In genomic region chr4:139177888-139178609, GRCh38 we compare ENCODE assay signal across 8 cellular contexts. TPM values are rescaled to one million over a fixed set of nuclear protein-coding genes. Genes with fewer than 3 reads are reported as not detected.
DNase-seq lines count a peak whose midpoint lies in the region; ATAC-seq and TF ChIP-seq lines count a peak whose summit lies in the region.

No MANE protein-coding gene starts in this region.

- H3K4me1 ChIP-seq in endocrine pancreas (ENCODE audit: control insufficient read depth, insufficient read depth, low read length) = no peaks in the 10 kb centered on the region

- H3K9me3 ChIP-seq in endocrine pancreas (ENCODE audit: control insufficient read depth, low read length) = no peaks in the 10 kb centered on the region

- no peaks in the 10 kb centered on the region for H3K27me3 Mint-ChIP-seq in Calu3 (ENCODE audit: unreplicated experiment)
- H3K27me3 Mint-ChIP-seq in mesothelial cell of epicardium (ENCODE audit: low read depth) = peaks cover 8% of the 10 kb centered on the region

- intact Hi-C loops in Calu3 (cut with micrococcal nuclease; ENCODE audit: unreplicated experiment) = loop anchor here (10.0 kb wide), 1 partner anchor 953 kb away; no protein-coding TSS in a partner anchor

- H3K4me3 Mint-ChIP-seq in Calu3 (ENCODE audit: low read depth, unreplicated experiment) = peak overlapping the region; percentile 90
- H3K4me3 Mint-ChIP-seq in mesothelial cell of epicardium = peak overlapping the region; percentile 82

- BruUV-seq in Calu3 (replicated peaks; lab: Mats Ljungman, UMichigan) = TSS peak; percentile 72

- H3K9me3 Mint-ChIP-seq in Calu3 (ENCODE audit: low read depth, unreplicated experiment) = no peaks in the 10 kb centered on the region
- no peaks in the 10 kb centered on the region for H3K9me3 Mint-ChIP-seq in mesothelial cell of epicardium

- peak overlapping the region; percentile 92 for H3K9ac ChIP-seq in endocrine pancreas (ENCODE audit: control insufficient read depth, insufficient read depth, low read length)

- TF ChIP-seq CTCF in Calu3 (IDR thresholded peaks at IDR 0.05; ENCODE audit: unreplicated experiment) (no peak), mesothelial cell of epicardium (IDR thresholded peaks at IDR 0.05; ENCODE audit: unreplicated experiment) (no peak)

- H3K27ac Mint-ChIP-seq in Calu3 (ENCODE audit: unreplicated experiment) (peak overlapping the region; percentile 56), mesothelial cell of epicardium (peak overlapping the region; percentile 99)

- H3K36me3 Mint-ChIP-seq in Calu3 (ENCODE audit: insufficient read depth, unreplicated experiment) = peaks cover 35% of the 10 kb centered on the region
- no peaks in the 10 kb centered on the region for H3K36me3 Mint-ChIP-seq in mesothelial cell of epicardium

- CTCF ChIA-PET in Calu3 (lab: Charles Lee) = interaction anchor here (1.4 kb wide), 1 partner anchor 118 kb away, joined by 4 read pairs; no protein-coding TSS in a partner anchor

- no peaks in the 10 kb centered on the region for H3K4me1 Mint-ChIP-seq in Calu3 (ENCODE audit: low read depth, unreplicated experiment)
- peaks cover 12% of the 10 kb centered on the region for H3K4me1 Mint-ChIP-seq in mesothelial cell of epicardium

- peak overlapping the region; percentile 66 for H3K4me3 ChIP-seq in endocrine pancreas (ENCODE audit: control insufficient read depth, insufficient read depth, low read length)

- ATAC-seq in GM21423 (IDR thresholded peaks at IDR 0.05; ENCODE audit: unreplicated experiment) = peak; percentile 63

- no peaks in the 10 kb centered on the region for H3K27me3 ChIP-seq in endocrine pancreas (ENCODE audit: control insufficient read depth, insufficient read depth, low read length)

- no peaks in the 10 kb centered on the region for H3K36me3 ChIP-seq in endocrine pancreas (ENCODE audit: control insufficient read depth, insufficient read depth, low read length)

- DNase-seq in Calu3 (peak; percentile 93), HUDEP-2 (lab: John Stamatoyannopoulos, UW; ENCODE audit: unreplicated experiment in 76 of 76) (peak; percentile 6 to 96 (median 89)), NOMO-1 treated with DMSO at 0.1 percent for 48 hours (lab: John Stamatoyannopoulos, UW; ENCODE audit: unreplicated experiment) (peak; percentile 86), mesothelial cell of epicardium (ENCODE audit: low spot score in 2 of 2, unreplicated experiment in 2 of 2) (peak; percentile 90 to 97)
- peak; percentile 75 for DNase-seq in activated CD8-positive, alpha-beta memory T cell treated with anti-CD3 and anti-CD28 coated beads, Interleukin-2, amount 50 U/mL, for 1 hour (ENCODE audit: extremely low read depth)
- DNase-seq in stimulated activated CD8-positive, alpha-beta memory T cell treated with anti-CD3 and anti-CD28 coated beads, Interleukin-15, amount 100 ng/mL, for 4 hours (ENCODE audit: low read depth in 2 of 2) = peak; percentile 83 to 84

RNA-seq across cellular contexts. Expression of gene ELF2, which starts 1.0 kb away (rescaled TPM):
- 25.2 and 27.8 TPM in 2 replicates for total RNA-seq in Calu3 (2022)
- total RNA-seq in mesothelial cell of epicardium = 55.2 to 58.2 TPM (median 57.1 TPM) in 3 replicates

Comparison
In these comparisons a context has a peak if more than half of its experiments do, and no peak if none do; other contexts are left out.
1. Peak in every context shown above with its lines: DNase-seq, ATAC-seq and H3K4me3 ChIP-seq.